In the genomic region with DNA sequence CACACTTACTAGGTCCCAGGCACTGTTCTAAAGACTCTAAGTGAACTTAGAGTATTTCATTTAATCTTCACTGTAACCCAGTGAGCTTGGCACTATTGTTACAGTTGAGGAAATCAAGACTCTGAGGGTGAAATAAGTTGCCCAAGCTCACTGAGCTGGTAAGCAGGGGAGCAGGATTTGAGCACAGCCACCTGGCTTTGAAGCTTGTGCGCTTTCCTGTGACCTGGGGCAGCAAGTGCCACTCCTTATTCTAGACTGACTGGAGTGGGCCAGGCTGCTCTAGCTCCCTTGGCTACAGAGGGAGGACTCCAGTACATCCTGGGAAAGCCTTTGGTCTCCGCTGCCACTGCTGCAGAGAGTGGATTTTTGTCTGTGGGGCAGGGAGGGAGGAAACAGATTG, we compare ENCODE assay signal across 18 cellular contexts. TPM values are rescaled to one million over a fixed set of nuclear protein-coding genes. Genes with fewer than 3 reads are reported as not detected.
DNase-seq lines count a peak whose midpoint lies in the region; ATAC-seq and TF ChIP-seq lines count a peak whose summit lies in the region.
"Had no signal": no experiment of that assay in that cellular context is flagged by ENCODE, and none has a peak within 500 bp of the region (broad histone marks: within the 10 kb centered on the region; RNA-seq: fewer than 3 reads in every experiment).

No MANE protein-coding gene starts in this region.

- H3K9me3 Mint-ChIP-seq in activated CD4-positive, alpha-beta T cell treated with anti-CD3 and anti-CD28 coated beads, Interleukin-2, amount 10 ng/mL, durations not matched to agents 7 days and 5 days, result no peaks in the 10 kb centered on the region
- no peaks in the 10 kb centered on the region for H3K9me3 Mint-ChIP-seq in T-cell
- H3K9me3 Mint-ChIP-seq in activated naive CD8-positive, alpha-beta T cell treated with anti-CD3 and anti-CD28 coated beads, Interleukin-2, amount 50 U/mL, for 24 hours, result no peaks in the 10 kb centered on the region
- H3K9me3 Mint-ChIP-seq: naive B cell had no signal

- peaks cover 21 to 100% (median 85%) of the 10 kb centered on the region in 6 donors for H3K4me1 ChIP-seq in spleen
- peaks cover 13% of the 10 kb centered on the region for H3K4me1 ChIP-seq in psoas muscle
- H3K4me1 ChIP-seq in heart left ventricle, result peaks cover 0 to 58% (median 26%) of the 10 kb centered on the region in 12 donors

- TF ChIP-seq POLR2A in spleen (IDR thresholded peaks at IDR 0.05), result no peak
- TF ChIP-seq POLR2A in heart left ventricle (IDR thresholded peaks at IDR 0.05), result no peak

- H3K4me1 Mint-ChIP-seq in activated CD4-positive, alpha-beta T cell treated with anti-CD3 and anti-CD28 coated beads, Interleukin-2, amount 10 ng/mL, durations not matched to agents 7 days and 5 days, result peaks cover 72% of the 10 kb centered on the region
- peaks cover 73 to 84% (median 80%) of the 10 kb centered on the region in 3 donors for H3K4me1 Mint-ChIP-seq in T-cell
- peaks cover 83% of the 10 kb centered on the region for H3K4me1 Mint-ChIP-seq in activated naive CD8-positive, alpha-beta T cell treated with anti-CD3 and anti-CD28 coated beads, Interleukin-2, amount 50 U/mL, for 24 hours

- TF ChIP-seq CTCF in spleen (IDR thresholded peaks at IDR 0.05 in 8 of 11, conservative IDR thresholded peaks at IDR 0.05 in 3 of 11) (no peak), psoas muscle (IDR thresholded peaks at IDR 0.05) (no peak), heart left ventricle (IDR thresholded peaks at IDR 0.05) (no peak)

- peak; percentile 23 for DNase-seq in activated CD4-positive, alpha-beta T cell treated with anti-CD3 and anti-CD28 coated beads, Interleukin-2, amount 10 ng/mL, durations not matched to agents 7 days and 5 days
- DNase-seq in activated CD4-positive, alpha-beta T cell treated with anti-CD3 and anti-CD28 coated beads for 48 hours, result no peak
- DNase-seq in T-cell (peak in 5 of 34 experiments; percentile 15 to 40 (median 24)), spleen (peak; percentile 68), psoas muscle (no peak), heart left ventricle (no peak), HK-2 (ENCODE audit: unreplicated experiment) (no peak)
- no peak for DNase-seq in activated naive CD8-positive, alpha-beta T cell treated with anti-CD3 and anti-CD28 coated beads, Interleukin-2, amount 50 U/mL, for 24 hours
- DNase-seq: effector CD4-positive, alpha-beta T cell; islet precursor cell; mammary epithelial cell; MM.1S; naive B cell; NCI-H1930; NCI-H446; stimulated activated CD4-positive, alpha-beta T cell treated with anti-CD3 and anti-CD28 coated beads, Interleukin-12 subunit alpha, Interleukin-12 subunit beta, amount 100 ng/mL, for 4 hours; upper lobe of right lung had no signal

- WGBS in spleen, 5 donors, result 85 to 93% (median 90%) methylated on average over 2 of the region's 2 CpGs
- 93 to 100% (median 96%) methylated on average over 2 of the region's 2 CpGs for WGBS in psoas muscle, 3 donors
- 97 to 100% (median 99%) methylated on average over 2 of the region's 2 CpGs for whole genome bisulfite sequencing in heart left ventricle, 4 donors

- H3K4me3 Mint-ChIP-seq in activated CD4-positive, alpha-beta T cell treated with anti-CD3 and anti-CD28 coated beads, Interleukin-2, amount 10 ng/mL, durations not matched to agents 7 days and 5 days, result peak overlapping the region; percentile 58
- peak overlapping the region; percentile 50 to 69 (median 66) for H3K4me3 Mint-ChIP-seq in T-cell
- H3K4me3 Mint-ChIP-seq in activated naive CD8-positive, alpha-beta T cell treated with anti-CD3 and anti-CD28 coated beads, Interleukin-2, amount 50 U/mL, for 24 hours, result peak overlapping the region; percentile 67

- CTCF ChIA-PET in activated CD4-positive, alpha-beta T cell treated with anti-CD3 and anti-CD28 coated beads, Interleukin-2, amount 10 ng/mL, durations not matched to agents 7 days and 5 days (lab: Charles Lee), result interaction anchor here (0.9 to 1.4 kb wide), 3 partner anchors 11 to 78 kb away, joined by 3 to 6 read pairs (median 5); no protein-coding TSS in a partner anchor
- CTCF ChIA-PET in T-cell (lab: Charles Lee), result interaction anchor here in 1 of 2 donors (1.0 kb wide), 1 partner anchor 68 kb away, joined by 4 read pairs; no protein-coding TSS in a partner anchor

- H3K27ac ChIP-seq in spleen (peak overlapping the region in 3 of 8 donors; percentile 31 to 76 (median 69)), psoas muscle (no peak overlapping the region), heart left ventricle (no peak overlapping the region)
- H3K27ac ChIP-seq: BLaER1 treated with 17β-estradiol and CSF1 and Interleukin-3, amounts not matched to agents 10 nM and 100 nM; upper lobe of right lung had no signal

- H3K4me3 ChIP-seq in spleen, result no peak overlapping the region
- no peak overlapping the region for H3K4me3 ChIP-seq in psoas muscle
- no peak overlapping the region for H3K4me3 ChIP-seq in heart left ventricle
- H3K4me3 ChIP-seq: BLaER1 treated with 17β-estradiol and CSF1 and Interleukin-3, amounts not matched to agents 10 nM and 100 nM; upper lobe of right lung had no signal

- H3K9me3 ChIP-seq in spleen (no peaks in the 10 kb centered on the region), psoas muscle (no peaks in the 10 kb centered on the region), heart left ventricle (no peaks in the 10 kb centered on the region)
- H3K9me3 ChIP-seq: BLaER1 treated with 17β-estradiol and CSF1 and Interleukin-3, amounts not matched to agents 10 nM and 100 nM; upper lobe of right lung had no signal

- intact Hi-C loops in spleen (cut with DNase I; ENCODE audit: low total_unique reads) (loop anchor here (10.0 kb wide), 1 partner anchor 61 kb away; no protein-coding TSS in a partner anchor), psoas muscle (cut with DNase I) (no loop called here), heart left ventricle (cut with DNase I) (loop anchor here in 1 of 10 donors (5.0 kb wide), 1 partner anchor 59 kb away; no protein-coding TSS in a partner anchor)

- H3K27me3 ChIP-seq in spleen (replicated peaks in 1 of 7) (no peaks in the 10 kb centered on the region), psoas muscle (ENCODE audit: insufficient read depth in 3 of 3, low read length in 2 of 3) (no peaks in the 10 kb centered on the region), heart left ventricle (no peaks in the 10 kb centered on the region)
- H3K27me3 ChIP-seq: upper lobe of right lung had no signal

- no peaks in the 10 kb centered on the region for H3K36me3 Mint-ChIP-seq in activated CD4-positive, alpha-beta T cell treated with anti-CD3 and anti-CD28 coated beads, Interleukin-2, amount 10 ng/mL, durations not matched to agents 7 days and 5 days (ENCODE audit: low read depth)
- no peaks in the 10 kb centered on the region for H3K36me3 Mint-ChIP-seq in T-cell
- H3K36me3 Mint-ChIP-seq in activated naive CD8-positive, alpha-beta T cell treated with anti-CD3 and anti-CD28 coated beads, Interleukin-2, amount 50 U/mL, for 24 hours (ENCODE audit: low read depth), result peaks cover 5% of the 10 kb centered on the region
- H3K36me3 Mint-ChIP-seq: naive B cell had no signal

- H3K36me3 ChIP-seq in spleen (peaks cover 0 to 58% (median 0%) of the 10 kb centered on the region in 6 donors), psoas muscle (ENCODE audit: insufficient read depth in 1 of 2, low read depth in 1 of 2) (peaks cover 0 to 19% of the 10 kb centered on the region in 2 donors), heart left ventricle (peaks cover 0 to 94% (median 59%) of the 10 kb centered on the region in 9 donors)
- H3K36me3 ChIP-seq: BLaER1 treated with 17β-estradiol and CSF1 and Interleukin-3, amounts not matched to agents 10 nM and 100 nM; upper lobe of right lung had no signal

- no peaks in the 10 kb centered on the region for H3K27me3 Mint-ChIP-seq in activated CD4-positive, alpha-beta T cell treated with anti-CD3 and anti-CD28 coated beads, Interleukin-2, amount 10 ng/mL, durations not matched to agents 7 days and 5 days
- no peaks in the 10 kb centered on the region for H3K27me3 Mint-ChIP-seq in T-cell
- H3K27me3 Mint-ChIP-seq in activated naive CD8-positive, alpha-beta T cell treated with anti-CD3 and anti-CD28 coated beads, Interleukin-2, amount 50 U/mL, for 24 hours, result peaks cover 1% of the 10 kb centered on the region

- POLR2A ChIA-PET in activated CD4-positive, alpha-beta T cell treated with anti-CD3 and anti-CD28 coated beads, Interleukin-2, amount 10 ng/mL, durations not matched to agents 7 days and 5 days (lab: Charles Lee), result no interaction called here
- POLR2A ChIA-PET in T-cell (lab: Charles Lee), result interaction anchor here in 1 of 2 donors (0.6 kb wide), 1 partner anchor 67 kb away, joined by 3 read pairs; no protein-coding TSS in a partner anchor

- ATAC-seq in T-cell (replicated peaks in 1 of 4), result no peak
- no peak for ATAC-seq in activated naive CD8-positive, alpha-beta T cell treated with anti-CD3 and anti-CD28 coated beads, Interleukin-2, amount 50 U/mL, for 24 hours
- no peak for ATAC-seq in psoas muscle
- no peak for ATAC-seq in heart left ventricle
- ATAC-seq: upper lobe of right lung had no signal

- H3K27ac Mint-ChIP-seq in activated CD4-positive, alpha-beta T cell treated with anti-CD3 and anti-CD28 coated beads, Interleukin-2, amount 10 ng/mL, durations not matched to agents 7 days and 5 days, result peak overlapping the region; percentile 95
- H3K27ac Mint-ChIP-seq in T-cell, result peak overlapping the region; percentile 95 to 99
- H3K27ac Mint-ChIP-seq in activated naive CD8-positive, alpha-beta T cell treated with anti-CD3 and anti-CD28 coated beads, Interleukin-2, amount 50 U/mL, for 24 hours, result peak overlapping the region; percentile 69

RNA-seq across cellular contexts. Expression of a gene that starts 50.0 kb away (rescaled TPM):
- 10 to 100 TPM; 41.5 to 41.6 TPM for total RNA-seq in activated CD4-positive, alpha-beta T cell treated with anti-CD3 and anti-CD28 coated beads, Interleukin-2, amount 10 ng/mL, durations not matched to agents 7 days and 5 days
- total RNA-seq in T-cell, result 10 to 100 TPM; 15.9 to 36.5 (median 24.9) TPM
- total RNA-seq in spleen, result 100 to 1,000 TPM in 1 of 7 donors, 10 to 100 TPM in 6; 63.2 to 122 (median 84.4) TPM
- polyA plus RNA-seq in spleen, result 10 to 100 TPM; 17.5 to 48.3 (median 26.5) TPM
- 10 to 100 TPM; 10.6 to 38.1 (median 18.3) TPM for total RNA-seq in psoas muscle
- 10 to 100 TPM in 2 of 3 donors, 1 to 10 TPM in 1; 7.1 to 18.4 (median 12.8) TPM for polyA plus RNA-seq in psoas muscle
- total RNA-seq in heart left ventricle, result 100 to 1,000 TPM; 107 to 214 (median 139) TPM
- polyA plus RNA-seq in heart left ventricle, result 100 to 1,000 TPM in 1 of 2 donors, 10 to 100 TPM in 1; 93.4 to 120 TPM

Comparison
In these comparisons a context has a peak if more than half of its experiments do, and no peak if none do; other contexts are left out.
1. DNase-seq: peak in activated CD4-positive, alpha-beta T cell treated with anti-CD3 and anti-CD28 coated beads, Interleukin-2, amount 10 ng/mL, durations not matched to agents 7 days and 5 days (single experiment) and spleen (single experiment); none in activated CD4-positive, alpha-beta T cell treated with anti-CD3 and anti-CD28 coated beads for 48 hours (single experiment), activated naive CD8-positive, alpha-beta T cell treated with anti-CD3 and anti-CD28 coated beads, Interleukin-2, amount 50 U/mL, for 24 hours (single experiment), psoas muscle (0 of 2), heart left ventricle (0 of 5) and HK-2 (single experiment).
2. Peak in every context shown above with its lines, with median percentiles within 50 percentile points of each other: H3K27ac Mint-ChIP-seq and H3K4me3 Mint-ChIP-seq.